9 cellular contexts compared by ENCODE assay signal in the genomic region with DNA sequence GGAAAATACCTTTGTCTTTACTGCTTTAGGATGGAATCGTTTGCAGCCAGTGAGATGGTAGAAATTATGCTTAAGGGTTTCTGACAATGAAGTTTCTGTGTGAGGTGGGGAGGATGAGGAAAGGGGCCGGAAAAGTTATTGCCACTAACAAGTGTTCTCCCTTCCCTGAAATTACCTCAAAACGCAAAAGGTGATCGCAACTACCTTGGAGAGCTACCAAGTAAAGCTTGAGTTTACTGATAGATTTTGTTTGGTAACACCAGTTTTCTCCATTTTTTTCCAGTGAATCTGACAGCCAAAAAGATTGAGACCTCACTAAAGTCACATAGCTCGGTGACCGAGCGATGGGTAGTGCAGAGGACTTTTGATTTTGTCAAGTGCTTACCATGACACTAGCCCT. TPM values are rescaled to one million over a fixed set of nuclear protein-coding genes. Genes with fewer than 3 reads are reported as not detected.
DNase-seq lines count a peak whose midpoint lies in the region; ATAC-seq and TF ChIP-seq lines count a peak whose summit lies in the region.
"Had no signal": no experiment of that assay in that cellular context is flagged by ENCODE, and none has a peak within 500 bp of the region (broad histone marks: within the 10 kb centered on the region; RNA-seq: fewer than 3 reads in every experiment).

No MANE protein-coding gene starts in this region.

- no peak for ATAC-seq in HG02763 (IDR thresholded peaks at IDR 0.05; ENCODE audit: unreplicated experiment)
- no peak for ATAC-seq in foreskin keratinocyte

- peaks cover 25% of the 10 kb centered on the region for H3K36me3 ChIP-seq in HAP-1 (replicated peaks)

- H3K36me3 Mint-ChIP-seq in activated naive CD8-positive, alpha-beta T cell treated with anti-CD3 and anti-CD28 coated beads for 36 hours = peaks cover 37% of the 10 kb centered on the region

- H3K27ac ChIP-seq in AG04450 (ENCODE audit: low read depth, low read length) (no peak overlapping the region), foreskin keratinocyte (no peak overlapping the region)

- POLR2A ChIA-PET in AG04450 (lab: Yijun Ruan, JAX) = no interaction called here

- no peaks in the 10 kb centered on the region for H3K27me3 ChIP-seq in AG04450 (ENCODE audit: control insufficient read depth, insufficient read depth, low read length)
- no peaks in the 10 kb centered on the region for H3K27me3 ChIP-seq in HAP-1 (ENCODE audit: low read depth)
- H3K27me3 ChIP-seq in foreskin keratinocyte = no peaks in the 10 kb centered on the region

- peaks cover 27% of the 10 kb centered on the region for H3K4me1 Mint-ChIP-seq in activated naive CD8-positive, alpha-beta T cell treated with anti-CD3 and anti-CD28 coated beads for 36 hours

- H3K4me1 ChIP-seq in HAP-1 (peaks cover 19% of the 10 kb centered on the region), foreskin keratinocyte (peaks cover 6% of the 10 kb centered on the region)

- H3K4me3 ChIP-seq in AG04450 (ENCODE audit: low read depth, low read length) = peak overlapping the region; percentile 82
- H3K4me3 ChIP-seq in HAP-1 = peak overlapping the region; percentile 95

- H3K27ac Mint-ChIP-seq in activated naive CD8-positive, alpha-beta T cell treated with anti-CD3 and anti-CD28 coated beads for 36 hours = no peak overlapping the region

- H3K9me3 ChIP-seq in AG04450 (ENCODE audit: control insufficient read depth, insufficient read depth, low read length) = no peaks in the 10 kb centered on the region; the same call in 1 of the 2 replicates
- no peaks in the 10 kb centered on the region for H3K9me3 ChIP-seq in HAP-1

- DNase-seq in AG04450 (ENCODE audit: low read depth, low spot score) (no peak), HAP-1 (ENCODE audit: low spot score in 2 of 2) (peak in 1 of 2 experiments; percentile 3), kidney glomerular epithelial cell (lab: John Stamatoyannopoulos, UW) (peak; percentile 18), germinal center (ENCODE audit: low spot score) (no peak), foreskin keratinocyte (no peak), DMS153 (lab: John Stamatoyannopoulos, UW) (no peak)
- DNase-seq in activated naive CD8-positive, alpha-beta T cell treated with anti-CD3 and anti-CD28 coated beads for 36 hours = no peak
- DNase-seq: NCI-H2029 had no signal

- CTCF ChIA-PET in AG04450 (lab: Charles Lee) = interaction anchor here (0.5 kb wide), 1 partner anchor 71 kb away, joined by 3 read pairs; no protein-coding TSS in a partner anchor

- no peaks in the 10 kb centered on the region for H3K27me3 Mint-ChIP-seq in activated naive CD8-positive, alpha-beta T cell treated with anti-CD3 and anti-CD28 coated beads for 36 hours

- in situ Hi-C loops in HAP-1 (cut with MboI; ENCODE audit: low sequenced_read_pairs) = no loop called here

- TF ChIP-seq CTCF in AG04450 (IDR thresholded peaks at IDR 0.05; ENCODE audit: low read depth, low read length) (no peak), foreskin keratinocyte (conservative IDR thresholded peaks at IDR 0.05) (no peak)

- H3K9me3 Mint-ChIP-seq in activated naive CD8-positive, alpha-beta T cell treated with anti-CD3 and anti-CD28 coated beads for 36 hours = no peaks in the 10 kb centered on the region

- H3K4me3 Mint-ChIP-seq in activated naive CD8-positive, alpha-beta T cell treated with anti-CD3 and anti-CD28 coated beads for 36 hours = peak overlapping the region; percentile 94

RNA-seq across cellular contexts. Expression of gene SUV39H2, which starts 1.5 kb away (rescaled TPM):
- 6.2 and 9.0 TPM in 2 replicates for polyA plus RNA-seq in AG04450 (2011; rRNA removed)
- 2.2 and 9.1 TPM in 2 replicates for polyA minus RNA-seq in AG04450 (2011; rRNA and poly(A)+ RNA removed)
- total RNA-seq in activated naive CD8-positive, alpha-beta T cell treated with anti-CD3 and anti-CD28 coated beads for 36 hours = 10 to 100 TPM; 43.8 to 46.0 TPM
- total RNA-seq in foreskin keratinocyte = 18.5 and 22.3 TPM in 2 replicates
- 10.1 and 13.2 TPM in 2 replicates for polyA plus RNA-seq in foreskin keratinocyte

RNA-seq across cellular contexts. Expression of gene HSPA14, which starts 42.1 kb away (rescaled TPM):
- 10.1 and 14.9 TPM in 2 replicates for polyA plus RNA-seq in AG04450 (2011; rRNA removed)
- polyA minus RNA-seq in AG04450 (2011; rRNA and poly(A)+ RNA removed) = 2.9 and 3.4 TPM in 2 replicates
- total RNA-seq in activated naive CD8-positive, alpha-beta T cell treated with anti-CD3 and anti-CD28 coated beads for 36 hours = 10 to 100 TPM; 45.9 to 50.5 TPM
- 23.4 and 23.6 TPM in 2 replicates for total RNA-seq in foreskin keratinocyte
- polyA plus RNA-seq in foreskin keratinocyte = 16.2 and 19.6 TPM in 2 replicates

RNA-seq across cellular contexts. Expression of gene MSANTD7, which starts 42.1 kb away (rescaled TPM):
- polyA plus RNA-seq in AG04450 (2011; rRNA removed) (5.2 and 5.7 TPM in 2 replicates), foreskin keratinocyte (5.6 and 6.9 TPM in 2 replicates)
- polyA minus RNA-seq in AG04450 (2011; rRNA and poly(A)+ RNA removed) = 12.3 and 12.6 TPM in 2 replicates
- total RNA-seq in activated naive CD8-positive, alpha-beta T cell treated with anti-CD3 and anti-CD28 coated beads for 36 hours = 10 to 100 TPM; 26.4 to 26.5 TPM
- 15.9 TPM in 2 replicates for total RNA-seq in foreskin keratinocyte

RNA-seq across cellular contexts. Expression of gene CDNF, which starts 42.4 kb away (rescaled TPM):
- polyA plus RNA-seq in AG04450 (2011; rRNA removed) (1.7 and 2.1 TPM in 2 replicates), foreskin keratinocyte (0.39 and 0.54 TPM in 2 replicates)
- 0.48 TPM in 1 of 2 replicates, not detected in the other for polyA minus RNA-seq in AG04450 (2011; rRNA and poly(A)+ RNA removed)
- total RNA-seq in activated naive CD8-positive, alpha-beta T cell treated with anti-CD3 and anti-CD28 coated beads for 36 hours = 1 to 10 TPM in 1 of 2 experiments, under 1 TPM in 1; 0.96 to 1.6 TPM
- 0.34 and 0.63 TPM in 2 replicates for total RNA-seq in foreskin keratinocyte
